27 cellular contexts compared by ENCODE assay signal in the genomic region with DNA sequence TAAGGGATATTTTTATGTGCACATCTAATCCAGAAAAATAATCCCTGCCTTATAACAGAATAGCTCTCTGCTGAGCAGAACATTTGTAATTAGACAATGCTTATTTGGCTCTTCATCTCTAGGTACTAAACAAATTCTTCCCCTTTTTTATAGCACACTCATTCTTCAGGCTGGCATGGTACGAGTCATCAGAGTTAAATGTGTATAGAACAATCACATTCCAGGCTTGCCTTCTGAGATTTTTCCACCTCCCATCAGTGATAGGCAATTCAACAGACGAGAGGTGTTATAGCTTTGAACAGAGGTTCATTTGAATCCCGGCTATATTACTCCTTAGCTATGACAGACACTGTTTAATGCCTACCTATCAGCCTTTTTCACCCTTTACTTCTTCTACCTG. TPM values are rescaled to one million over a fixed set of nuclear protein-coding genes. Genes with fewer than 3 reads are reported as not detected.
DNase-seq lines count a peak whose midpoint lies in the region; ATAC-seq lines count a peak whose summit lies in the region.
"Had no signal": no experiment of that assay in that cellular context is flagged by ENCODE, and none has a peak within 500 bp of the region (broad histone marks: within the 10 kb centered on the region; RNA-seq: fewer than 3 reads in every experiment).

No MANE protein-coding gene starts in this region.

- no peak overlapping the region for H3K27ac Mint-ChIP-seq in T-helper 2 cell treated with Interferon-gamma antibody and Interleukin-4, amounts not matched to agents 5 μg/mL and 100 μg/mL, for 36 hours
- H3K27ac Mint-ChIP-seq: activated naive CD4-positive, alpha-beta T cell treated with anti-CD3 and anti-CD28 coated beads, Interleukin-2, amount 50 U/mL, for 72 hours; activated T-helper 17 cell treated with anti-CD3 and anti-CD28 coated beads, Interleukin-2, amount 50 U/mL, for 72 hours; endodermal cell; T-cell had no signal

- peaks cover 2% of the 10 kb centered on the region for H3K4me1 Mint-ChIP-seq in T-helper 2 cell treated with Interferon-gamma antibody and Interleukin-4, amounts not matched to agents 5 μg/mL and 100 μg/mL, for 36 hours (ENCODE audit: low read depth)
- H3K4me1 Mint-ChIP-seq: activated T-helper 17 cell treated with anti-CD3 and anti-CD28 coated beads, Interleukin-2, amount 50 U/mL, for 72 hours; T-cell had no signal

- H3K27me3 Mint-ChIP-seq in T-helper 2 cell treated with Interferon-gamma antibody and Interleukin-4, amounts not matched to agents 5 μg/mL and 100 μg/mL, for 36 hours (ENCODE audit: low read depth) = peaks cover 10% of the 10 kb centered on the region
- H3K27me3 Mint-ChIP-seq: activated T-helper 17 cell treated with anti-CD3 and anti-CD28 coated beads, Interleukin-2, amount 50 U/mL, for 72 hours; T-cell had no signal

- H3K9me3 Mint-ChIP-seq in T-helper 2 cell treated with Interferon-gamma antibody and Interleukin-4, amounts not matched to agents 5 μg/mL and 100 μg/mL, for 36 hours = no peaks in the 10 kb centered on the region
- H3K9me3 Mint-ChIP-seq: activated naive CD4-positive, alpha-beta T cell treated with anti-CD3 and anti-CD28 coated beads, Interleukin-2, amount 50 U/mL, for 72 hours; activated T-helper 17 cell treated with anti-CD3 and anti-CD28 coated beads, Interleukin-2, amount 50 U/mL, for 72 hours; endodermal cell; T-cell had no signal

- ATAC-seq in left ventricle myocardium superior (peak; percentile 38), Right ventricle myocardium inferior (no peak), HG03460 (IDR thresholded peaks at IDR 0.05; ENCODE audit: unreplicated experiment) (no peak)
- ATAC-seq: activated naive CD4-positive, alpha-beta T cell treated with anti-CD3 and anti-CD28 coated beads, Interleukin-2, amount 50 U/mL, for 72 hours; activated T-helper 17 cell treated with anti-CD3 and anti-CD28 coated beads, Interleukin-2, amount 50 U/mL, for 72 hours; T-cell had no signal

- H3K27me3 ChIP-seq in adipocyte (replicated peaks; ENCODE audit: control insufficient read depth, insufficient read depth, low read length) = no peaks in the 10 kb centered on the region
- H3K27me3 ChIP-seq: ovary, tibial artery had no signal

- no peak overlapping the region for H3K4me3 ChIP-seq in adipocyte (ENCODE audit: low read length)
- H3K4me3 ChIP-seq: lung, ovary, PC-9, tibial artery had no signal

- H3K36me3 Mint-ChIP-seq in T-helper 2 cell treated with Interferon-gamma antibody and Interleukin-4, amounts not matched to agents 5 μg/mL and 100 μg/mL, for 36 hours (ENCODE audit: low read depth) = no peaks in the 10 kb centered on the region
- H3K36me3 Mint-ChIP-seq: activated naive CD4-positive, alpha-beta T cell treated with anti-CD3 and anti-CD28 coated beads, Interleukin-2, amount 50 U/mL, for 72 hours; T-cell had no signal

- no peak overlapping the region for H3K4me3 Mint-ChIP-seq in T-helper 2 cell treated with Interferon-gamma antibody and Interleukin-4, amounts not matched to agents 5 μg/mL and 100 μg/mL, for 36 hours
- H3K4me3 Mint-ChIP-seq: activated T-helper 17 cell treated with anti-CD3 and anti-CD28 coated beads, Interleukin-2, amount 50 U/mL, for 72 hours; endodermal cell; T-cell had no signal

- DNase-seq in left ventricle myocardium superior = no peak
- DNase-seq in Right ventricle myocardium inferior (ENCODE audit: missing footprints) = no peak
- DNase-seq in adipocyte (ENCODE audit: low read depth) = peak; percentile 18
- DNase-seq in kidney glomerular epithelial cell (lab: John Stamatoyannopoulos, UW) = peak; percentile 54
- DNase-seq in T-helper 2 cell treated with Interferon-gamma antibody and Interleukin-4, amounts not matched to agents 5 μg/mL and 100 μg/mL, for 36 hours (ENCODE audit: low spot score) = no peak
- DNase-seq in LoVo (ENCODE audit: low spot score) = no peak
- DNase-seq in CD1c-positive myeloid dendritic cell (ENCODE audit: extremely low spot score) = no peak
- DNase-seq: activated CD4-positive, alpha-beta T cell treated with anti-CD3 and anti-CD28 coated beads, Interleukin-2, amount 50 U/mL, for 4 hours; activated CD4-positive, CD25-positive, alpha-beta regulatory T cell; activated CD8-positive, alpha-beta memory T cell treated with anti-CD3 and anti-CD28 coated beads, Interleukin-2, amount 50 U/mL, for 4 hours; aorta; caudate nucleus; DMS79 treated with DMSO at 0.1 percent for 48 hours; endodermal cell; NCI-H1694 treated with DMSO at 0.1 percent for 48 hours; NCI-H2171 treated with DMSO at 0.1 percent for 48 hours; NCI-H524; ovary; PC-9; SIG-M5; stimulated activated CD4-positive, alpha-beta T cell treated with anti-CD3 and anti-CD28 coated beads, Interleukin-2, amount 100 ng/mL, for 24 hours; T-cell; tibial artery had no signal

- H3K36me3 ChIP-seq in adipocyte (ENCODE audit: control insufficient read depth, insufficient read depth, low read length, severe bottlenecking) = no peaks in the 10 kb centered on the region
- H3K36me3 ChIP-seq: ovary, tibial artery had no signal

- intact Hi-C loops in left ventricle myocardium superior (cut with micrococcal nuclease) = no loop called here
- intact Hi-C loops in Right ventricle myocardium inferior (cut with DNase I) = no loop called here

- no peaks in the 10 kb centered on the region for H3K9me3 ChIP-seq in adipocyte (ENCODE audit: control insufficient read depth, low read length)
- H3K9me3 ChIP-seq: ovary, tibial artery had no signal

- no peak overlapping the region for H3K9ac ChIP-seq in adipocyte (ENCODE audit: low read length)

- H3K4me1 ChIP-seq in adipocyte (ENCODE audit: control insufficient read depth, insufficient read depth, low read length) = no peaks in the 10 kb centered on the region

RNA-seq across cellular contexts. Expression of gene SPPL2A, which starts 21.4 kb away (rescaled TPM):
- total RNA-seq in left ventricle myocardium superior (97.4 TPM), Right ventricle myocardium inferior (94.5 TPM)

Comparison
In these comparisons a context has a peak if more than half of its experiments do, and no peak if none do; other contexts are left out.
1. DNase-seq: peak in adipocyte (single experiment) and kidney glomerular epithelial cell (single experiment); none in left ventricle myocardium superior (single experiment), Right ventricle myocardium inferior (single experiment), T-helper 2 cell treated with Interferon-gamma antibody and Interleukin-4, amounts not matched to agents 5 μg/mL and 100 μg/mL, for 36 hours (single experiment), LoVo (single experiment) and CD1c-positive myeloid dendritic cell (single experiment).